In genomic region chrY:25683304-25683703, GRCh38 we compare ENCODE assay signal across 2 cellular contexts.
DNase-seq lines count a peak whose midpoint lies in the region; ATAC-seq, FAIRE-seq and TF ChIP-seq lines count a peak whose summit lies in the region.
"Not testable (repeated sequence)": the region's sequence is repeated elsewhere in the genome, so short reads cannot be mapped to it uniquely, and the experiment has no call there.

No MANE protein-coding gene starts in this region.

- FAIRE-seq in RCC 7860 (lab: Jason Lieb, UNC) = peak; percentile 91

- H3K4me3 ChIP-seq in RWPE2 (ENCODE audit: severe bottlenecking) = not testable (repeated sequence)

- not testable (repeated sequence) for H3K27me3 ChIP-seq in RWPE2 (ENCODE audit: insufficient read depth, poor library complexity, severe bottlenecking)

- DNase-seq in RCC 7860 (ENCODE audit: low spot score); RWPE2 (ENCODE audit: low spot score): not testable (repeated sequence)

- ATAC-seq in RWPE2 (ENCODE audit: low read depth) = peak; percentile 93

- not testable (repeated sequence) for H3K36me3 ChIP-seq in RWPE2 (ENCODE audit: low read depth)

- H3K4me1 ChIP-seq in RWPE2 (ENCODE audit: insufficient read depth, poor library complexity, severe bottlenecking) = not testable (repeated sequence)

- not testable (repeated sequence) for H3K27ac ChIP-seq in RWPE2 (ENCODE audit: poor library complexity, severe bottlenecking)

- not testable (repeated sequence) for TF ChIP-seq CTCF in RWPE2 (IDR thresholded peaks at IDR 0.05; ENCODE audit: poor library complexity, severe bottlenecking)

- not testable (repeated sequence) for H3K9me3 ChIP-seq in RWPE2 (ENCODE audit: severe bottlenecking)
